Comparison of ENCODE assay signal across 12 cellular contexts in genomic region chr11:7671807-7672206, GRCh38. TPM values are rescaled to one million over a fixed set of nuclear protein-coding genes. Genes with fewer than 3 reads are reported as not detected.
A peak's percentile ranks its signal among the peaks of the same experiment; 100 is the strongest.
DNase-seq lines count a peak whose midpoint lies in the region; ATAC-seq and TF ChIP-seq lines count a peak whose summit lies in the region.
"Had no signal": no experiment of that assay in that cellular context is flagged by ENCODE, and none has a peak within 500 bp of the region (broad histone marks: within the 10 kb centered on the region; RNA-seq: fewer than 3 reads in every experiment).

No MANE protein-coding gene starts in this region.

- H3K4me2 ChIP-seq in OCI-LY1 (ENCODE audit: low read length) = peak overlapping the region; percentile 6; the same call in 1 of the 2 replicates
- H3K4me2 ChIP-seq: GM23338 had no signal

- no peak overlapping the region for H2AFZ ChIP-seq in OCI-LY1 (ENCODE audit: low read length)
- H2AFZ ChIP-seq: GM23338 had no signal

- no peaks in the 10 kb centered on the region for H3K9me2 ChIP-seq in OCI-LY1 (ENCODE audit: low read depth, low read length)

- no peaks in the 10 kb centered on the region for H3F3A ChIP-seq in OCI-LY1 (ENCODE audit: insufficient read depth, low read length)

- H3K4me1 ChIP-seq in OCI-LY1 (ENCODE audit: insufficient read depth, low read length, severe bottlenecking) = peaks cover 27% of the 10 kb centered on the region

- H4K20me1 ChIP-seq in OCI-LY1 (ENCODE audit: insufficient read depth, low read length) = no peaks in the 10 kb centered on the region

- no peak for TF ChIP-seq CTCF in OCI-LY1 (IDR thresholded peaks at IDR 0.05; ENCODE audit: low read length)

- in situ Hi-C loops in G401 (cut with HindIII; ENCODE audit: low sequenced_read_pairs) = no loop called here

- DNase-seq in activated T-cell treated with anti-CD3 and anti-CD28 coated beads, Interleukin-2, amount 50 U/mL, for 48 hours = peak; percentile 48 to 55
- no peak for DNase-seq in activated T-cell treated with anti-CD3 and anti-CD28 coated beads, Interleukin-2, amount 50 U/mL, for 1 hour
- DNase-seq in G401 (ENCODE audit: low spot score) (no peak), NCI-H187 treated with DMSO at 0.1 percent for 48 hours (lab: John Stamatoyannopoulos, UW) (no peak), KG1 (lab: John Stamatoyannopoulos, UW) (no peak)
- DNase-seq: aorta, NCI-H1436 had no signal

- H3K27me3 ChIP-seq in OCI-LY1 (ENCODE audit: insufficient read depth, low read length) = no peaks in the 10 kb centered on the region; the same call in 1 of the 2 replicates

- H3K9ac ChIP-seq in OCI-LY1 (ENCODE audit: low read length) = no peak overlapping the region

- ATAC-seq in HG02610 (IDR thresholded peaks at IDR 0.05; ENCODE audit: unreplicated experiment) = peak; percentile 88
- ATAC-seq: GM23338 had no signal

- H3K4me3 ChIP-seq in OCI-LY1 (ENCODE audit: low read depth, low read length, poor library complexity, severe bottlenecking) = no peak overlapping the region
- H3K4me3 ChIP-seq: GM23338 had no signal

- H3K27ac ChIP-seq in OCI-LY1 (ENCODE audit: low read depth, low read length, poor library complexity, severe bottlenecking) = peak overlapping the region; percentile 54
- peak overlapping the region; percentile 84 for H3K27ac ChIP-seq in temporal lobe (ENCODE audit: low read depth, low read length)

- no peaks in the 10 kb centered on the region for H3K9me3 ChIP-seq in OCI-LY1 (ENCODE audit: low read length)

- H3K79me2 ChIP-seq in OCI-LY1 (ENCODE audit: insufficient read depth, low read length) = no peaks in the 10 kb centered on the region

- H3K36me3 ChIP-seq in OCI-LY1 (ENCODE audit: insufficient read depth, low read length) = peaks cover 4% of the 10 kb centered on the region; the same call in 1 of the 2 replicates

RNA-seq across cellular contexts. Expression of gene CYB5R2, which starts 1.5 kb away (rescaled TPM):
- total RNA-seq in temporal lobe = 2.2 TPM
- 7.7 and 9.0 TPM in 2 replicates for total RNA-seq in G401 (2014; rRNA removed; shearing (Covaris generic))

RNA-seq across cellular contexts. Expression of gene OVCH2, which starts 34.5 kb away (rescaled TPM):
- not detected for total RNA-seq in temporal lobe
- 8.3 and 10.7 TPM in 2 replicates for total RNA-seq in G401 (2014; rRNA removed; shearing (Covaris generic))
- total RNA-seq: glomerular endothelial cell had no signal

Comparison
In these comparisons a context has a peak if more than half of its experiments do, and no peak if none do; other contexts are left out.
1. DNase-seq: peak in activated T-cell treated with anti-CD3 and anti-CD28 coated beads, Interleukin-2, amount 50 U/mL, for 48 hours (2 of 2); none in activated T-cell treated with anti-CD3 and anti-CD28 coated beads, Interleukin-2, amount 50 U/mL, for 1 hour (single experiment), G401 (single experiment), NCI-H187 treated with DMSO at 0.1 percent for 48 hours (single experiment) and KG1 (single experiment).